Comparison of ENCODE assay signal across 1 cellular context in genomic region chr16:20404637-20405036, GRCh38.
TF ChIP-seq lines count a peak whose summit lies in the region.

Gene PDILT (minus strand): TSS chr16:20404737. CDS start chr16:20399300, 5,437 bp downstream.

TF ChIP-seq in HepG2, 621 proteins besides CTCF, POLR2A, EP300 and RAD21:
- TF ChIP-seq PHF20 (CRISPR knock-in tag; IDR thresholded peaks at IDR 0.05): 0 out of 2 replicates have a peak, but pooled peaks have one; percentile 19
- no peak for TF ChIP-seq ZNF549 (CRISPR knock-in tag; IDR thresholded peaks at IDR 0.05)
- no peak for TF ChIP-seq SATB2 (CRISPR knock-in tag; IDR thresholded peaks at IDR 0.05)
- no peak for TF ChIP-seq ZEB1 (IDR thresholded peaks at IDR 0.05; ENCODE audit: insufficient replicate concordance, low read depth)
- TF ChIP-seq FOXA1 (IDR thresholded peaks at IDR 0.05): no peak
- TF ChIP-seq FOXA1 (CRISPR knock-in tag; IDR thresholded peaks at IDR 0.05): no peak
- no peak for TF ChIP-seq NR1H2 (CRISPR knock-in tag; IDR thresholded peaks at IDR 0.05; ENCODE audit: borderline replicate concordance, low read depth)
- no peak for TF ChIP-seq SCMH1 (CRISPR knock-in tag; IDR thresholded peaks at IDR 0.05; ENCODE audit: borderline replicate concordance)
- no peak for TF ChIP-seq ZNF407 (CRISPR knock-in tag; IDR thresholded peaks at IDR 0.05; ENCODE audit: not compliant biosample characterization)
